9 cellular contexts compared by ENCODE assay signal in genomic region chr6:107330190-107330589, GRCh38.
DNase-seq lines count a peak whose midpoint lies in the region; ATAC-seq and TF ChIP-seq lines count a peak whose summit lies in the region.
"Had no signal": no experiment of that assay in that cellular context is flagged by ENCODE, and none has a peak within 500 bp of the region (broad histone marks: within the 10 kb centered on the region; RNA-seq: fewer than 3 reads in every experiment).

No MANE protein-coding gene starts in this region.

- intact Hi-C loops in A673 (cut with micrococcal nuclease; ENCODE audit: unreplicated experiment), result no loop called here

- H3K36me3 ChIP-seq in gastroesophageal sphincter, result peaks cover 0 to 9% of the 10 kb centered on the region in 2 donors
- no peaks in the 10 kb centered on the region for H3K36me3 ChIP-seq in A673 (ENCODE audit: insufficient read depth, low read length, poor library complexity, severe bottlenecking)
- H3K36me3 ChIP-seq in SJCRH30, result no peaks in the 10 kb centered on the region

- peak; percentile 98 for ATAC-seq in GM18861 (IDR thresholded peaks at IDR 0.05; ENCODE audit: unreplicated experiment)
- ATAC-seq in GM21723 (IDR thresholded peaks at IDR 0.05; ENCODE audit: unreplicated experiment), result peak; percentile 96
- no peak for ATAC-seq in gastroesophageal sphincter
- ATAC-seq: HCT116 had no signal

- TF ChIP-seq EP300 in gastroesophageal sphincter (IDR thresholded peaks at IDR 0.05), result no peak

- H3K27me3 ChIP-seq in gastroesophageal sphincter, result no peaks in the 10 kb centered on the region
- H3K27me3 ChIP-seq in A673 (replicated peaks; ENCODE audit: insufficient read depth, low read depth, low read length, poor library complexity), result no peaks in the 10 kb centered on the region
- no peaks in the 10 kb centered on the region for H3K27me3 ChIP-seq in SJCRH30

- H3K4me1 ChIP-seq in gastroesophageal sphincter (no peaks in the 10 kb centered on the region), A673 (ENCODE audit: insufficient read depth, low read length, poor library complexity, severe bottlenecking) (no peaks in the 10 kb centered on the region), SJCRH30 (no peaks in the 10 kb centered on the region)

- H3K9me3 ChIP-seq in gastroesophageal sphincter (no peaks in the 10 kb centered on the region), A673 (ENCODE audit: low read depth, low read length, poor library complexity, severe bottlenecking) (no peaks in the 10 kb centered on the region), SJCRH30 (replicated peaks) (no peaks in the 10 kb centered on the region)

- 88 to 91% methylated on average over 2 to 4 of the region's 4 CpGs for WGBS in gastroesophageal sphincter (ENCODE audit: low coverage in 1 of 2), 2 donors

- CTCF ChIA-PET in A673 (lab: Charles Lee), result no interaction called here

- DNase-seq in Jurkat, Clone E6-1 (ENCODE audit: low read depth, low spot score), result peak; percentile 44
- peak; percentile 31 for DNase-seq in left kidney (ENCODE audit: low read depth, low spot score)
- no peak for DNase-seq in A673 (ENCODE audit: low spot score)
- no peak for DNase-seq in SJCRH30
- no peak for DNase-seq in DMS53 (lab: John Stamatoyannopoulos, UW)

- TF ChIP-seq POLR2A in gastroesophageal sphincter (IDR thresholded peaks at IDR 0.05), result no peak

- no peak overlapping the region for H3K4me3 ChIP-seq in Jurkat, Clone E6-1 (ENCODE audit: low read length)
- H3K4me3 ChIP-seq in gastroesophageal sphincter (no peak overlapping the region), A673 (ENCODE audit: low read depth, low read length, poor library complexity, severe bottlenecking) (no peak overlapping the region), SJCRH30 (no peak overlapping the region)

- BruUV-seq in A673 (replicated peaks; lab: Mats Ljungman, UMichigan), result no TSS peak

- H3K27ac ChIP-seq in gastroesophageal sphincter (no peak overlapping the region), A673 (ENCODE audit: low read depth, low read length, poor library complexity, severe bottlenecking) (no peak overlapping the region), SJCRH30 (no peak overlapping the region)

- TF ChIP-seq CTCF in gastroesophageal sphincter (IDR thresholded peaks at IDR 0.05), result no peak
- no peak for TF ChIP-seq CTCF in A673 (conservative IDR thresholded peaks at IDR 0.05; ENCODE audit: low read depth, low read length)

- POLR2A ChIA-PET in A673 (lab: Charles Lee; ENCODE audit: low non-redundant PET), result no interaction called here

Comparison
In these comparisons a context has a peak if more than half of its experiments do, and no peak if none do; other contexts are left out.
1. DNase-seq: peak in Jurkat, Clone E6-1 (single experiment) and left kidney (single experiment); none in A673 (single experiment), SJCRH30 (0 of 2) and DMS53 (single experiment).